In the genomic region with DNA sequence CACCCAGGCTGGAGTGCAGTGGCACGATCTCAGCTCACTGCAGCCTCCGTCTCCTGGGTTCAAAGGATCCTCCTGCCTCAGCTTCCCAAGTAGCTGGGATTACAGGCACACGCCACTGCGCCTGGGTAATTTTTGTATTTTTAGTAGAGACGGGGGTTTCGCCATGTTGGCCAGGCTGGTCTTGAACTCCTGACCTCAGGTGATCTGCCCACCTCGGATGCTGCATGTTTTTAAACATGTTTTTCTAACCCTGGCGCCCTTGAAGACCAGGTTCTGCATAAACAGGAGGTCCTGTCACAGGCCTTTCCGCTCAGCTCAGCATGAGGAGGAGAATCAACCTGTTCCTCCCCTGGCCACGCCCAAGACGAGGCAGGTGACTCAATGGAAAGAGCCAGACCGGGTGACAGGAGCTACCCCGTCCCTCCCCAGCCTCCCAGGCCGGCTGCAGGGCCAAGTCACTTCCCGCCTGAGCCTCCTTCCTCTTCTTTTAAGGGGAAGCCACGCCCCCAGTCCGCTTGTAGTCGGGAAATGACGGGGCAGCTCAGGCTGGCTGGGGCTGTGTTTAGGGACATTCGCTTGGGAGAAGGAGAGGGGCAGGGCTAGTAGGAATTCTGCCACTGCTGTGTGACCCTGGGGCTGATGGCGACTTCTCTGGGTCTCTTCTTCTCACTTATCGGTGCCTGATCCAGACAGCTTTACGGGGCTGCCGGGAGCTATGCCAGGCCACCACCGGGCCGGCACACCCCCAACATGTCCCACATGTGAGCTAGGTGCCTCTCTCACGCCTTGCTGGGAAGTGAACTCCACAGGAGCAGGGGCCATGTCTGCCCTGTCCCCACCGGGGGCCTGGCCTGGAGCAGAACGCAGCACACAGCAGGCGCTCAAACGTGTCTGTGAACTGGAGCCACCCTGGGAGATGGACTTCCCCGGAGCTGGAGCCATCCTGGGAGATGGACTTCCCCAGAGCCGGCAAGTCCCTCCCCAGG, we compare ENCODE assay signal across 8 cellular contexts. TPM values are rescaled to one million over a fixed set of nuclear protein-coding genes. Genes with fewer than 3 reads are reported as not detected.
DNase-seq lines count a peak whose midpoint lies in the region; ATAC-seq, FAIRE-seq and TF ChIP-seq lines count a peak whose summit lies in the region.

No MANE protein-coding gene starts in this region.

- TF ChIP-seq CTCF in GM13977 (IDR thresholded peaks at IDR 0.05; ENCODE audit: extremely low read depth, insufficient read depth, missing control alignments): no peak
- no peak for TF ChIP-seq CTCF in astrocyte (IDR thresholded peaks at IDR 0.05; ENCODE audit: insufficient read depth, low read depth, low read length)
- no peak for TF ChIP-seq CTCF in keratinocyte (optimal IDR thresholded peaks at IDR 0.05 in 1 of 3, IDR thresholded peaks at IDR 0.05 in 1 of 3, conservative IDR thresholded peaks at IDR 0.05 in 1 of 3; ENCODE audit: extremely low read depth in 1 of 3, insufficient read depth in 2 of 3, low read length in 3 of 3)

- H3K27me3 Mint-ChIP-seq in astrocyte (ENCODE audit: low read depth, unreplicated experiment): no peaks in the 10 kb centered on the region

- H3K4me3 ChIP-seq in astrocyte (ENCODE audit: insufficient read depth, low read depth, low read length) (no peak overlapping the region), keratinocyte (ENCODE audit: control insufficient read depth in 2 of 3, extremely low read depth in 1 of 3, insufficient read depth in 2 of 3, low read depth in 1 of 3, low read length in 3 of 3) (no peak overlapping the region)

- H3K9me3 ChIP-seq in astrocyte (ENCODE audit: insufficient read depth, low read depth, low read length) (no peaks in the 10 kb centered on the region), keratinocyte (ENCODE audit: control insufficient read depth, low read depth, low read length) (no peaks in the 10 kb centered on the region)

- peak; percentile 87 for DNase-seq in GM13977 (ENCODE audit: low spot score)
- peak; percentile 19 for DNase-seq in T1000 (lab: John Stamatoyannopoulos, UW)
- DNase-seq in astrocyte (ENCODE audit: low read depth): peak; percentile 62
- DNase-seq in keratinocyte (ENCODE audit: low read depth, low spot score): no peak
- peak; percentile 98 for DNase-seq in stimulated activated CD4-positive, alpha-beta T cell treated with anti-CD3 and anti-CD28 coated beads, Interleukin-1b, Interleukin-23, amount 100 ng/mL, for 48 hours
- no peak for DNase-seq in D341Med (ENCODE audit: low spot score)

- H3K4me3 Mint-ChIP-seq in astrocyte (ENCODE audit: unreplicated experiment): no peak overlapping the region

- in situ Hi-C loops in GM13977 (cut with MboI; ENCODE audit: low pct_unique_long_range_greater_than_20kb, low sequenced_read_pairs, unreplicated experiment): no loop called here

- H3K36me3 Mint-ChIP-seq in astrocyte (ENCODE audit: low read depth, unreplicated experiment): peaks cover 8% of the 10 kb centered on the region

- H3K4me1 Mint-ChIP-seq in astrocyte (ENCODE audit: low read depth, unreplicated experiment): no peaks in the 10 kb centered on the region

- no peaks in the 10 kb centered on the region for H3K9me3 Mint-ChIP-seq in astrocyte (ENCODE audit: unreplicated experiment)

- peak overlapping the region; percentile 51 for H3K9ac ChIP-seq in astrocyte (ENCODE audit: low read length)
- H3K9ac ChIP-seq in keratinocyte (ENCODE audit: control insufficient read depth, extremely low read depth, insufficient read depth, low read length): peak overlapping the region; percentile 28

- dilution Hi-C loops in keratinocyte (cut with MboI; ENCODE audit: extremely low pct_ligation_motif_present, low sequenced_read_pairs): no loop called here

- H2AFZ ChIP-seq in astrocyte (ENCODE audit: low read depth, low read length) (peak overlapping the region; percentile 59), keratinocyte (ENCODE audit: control insufficient read depth, low read length) (no peak overlapping the region)

- ATAC-seq in HG03108 (IDR thresholded peaks at IDR 0.05; ENCODE audit: unreplicated experiment) (peak; percentile 52), GM19467 (IDR thresholded peaks at IDR 0.05; ENCODE audit: unreplicated experiment) (no peak)

- H3K79me2 ChIP-seq in astrocyte (ENCODE audit: insufficient read depth, low read length) (peaks cover 81% of the 10 kb centered on the region), keratinocyte (ENCODE audit: control insufficient read depth, insufficient read depth, low read length) (peaks cover 95% of the 10 kb centered on the region)

- H3K36me3 ChIP-seq in astrocyte (ENCODE audit: insufficient read depth, low read length) (no peaks in the 10 kb centered on the region), keratinocyte (ENCODE audit: control insufficient read depth in 2 of 2, extremely low read depth in 1 of 2, insufficient read depth in 2 of 2, low read length in 2 of 2) (peaks cover 41 to 44% of the 10 kb centered on the region in 2 experiments)

- FAIRE-seq in astrocyte (lab: Jason Lieb, UNC) (no peak), keratinocyte (lab: Jason Lieb, UNC) (no peak)

- H3K27ac ChIP-seq in astrocyte (ENCODE audit: low read depth, low read length) (peak overlapping the region; percentile 58), keratinocyte (ENCODE audit: control insufficient read depth, insufficient read depth, low read length) (no peak overlapping the region)

- H3K4me2 ChIP-seq in astrocyte (ENCODE audit: low read length): peak overlapping the region; percentile 74
- no peak overlapping the region for H3K4me2 ChIP-seq in keratinocyte (ENCODE audit: control insufficient read depth, extremely low read depth, insufficient read depth, low read depth, low read length)

- H4K20me1 ChIP-seq in astrocyte (ENCODE audit: insufficient read depth, low read length) (peaks cover 91% of the 10 kb centered on the region), keratinocyte (ENCODE audit: control insufficient read depth, extremely low read depth, insufficient read depth, low read length) (peaks cover 66% of the 10 kb centered on the region)

- peaks cover 42% of the 10 kb centered on the region for H3K4me1 ChIP-seq in astrocyte (ENCODE audit: insufficient read depth, low read length)
- peaks cover 23% of the 10 kb centered on the region for H3K4me1 ChIP-seq in keratinocyte (ENCODE audit: control insufficient read depth, extremely low read depth, insufficient read depth, low read length)

- H3K27ac Mint-ChIP-seq in astrocyte (ENCODE audit: unreplicated experiment): no peak overlapping the region

- no peaks in the 10 kb centered on the region for H3K27me3 ChIP-seq in astrocyte (ENCODE audit: insufficient read depth, low read length)
- no peaks in the 10 kb centered on the region for H3K27me3 ChIP-seq in keratinocyte (ENCODE audit: control insufficient read depth, extremely low read depth, insufficient read depth, low read length)

- H3K9me1 ChIP-seq in keratinocyte (ENCODE audit: control insufficient read depth, extremely low read depth, insufficient read depth, low read length): peaks cover 6% of the 10 kb centered on the region

RNA-seq across cellular contexts. Expression of gene NOTCH1, which starts 6.1 kb away (rescaled TPM):
- 34.1 and 35.5 TPM in 2 replicates for total RNA-seq in astrocyte
- polyA plus RNA-seq in keratinocyte: 6.1 to 10.6 TPM (median 9.2 TPM) in 3 replicates
- polyA plus RNA-seq in keratinocyte (2011; ENCODE audit: low read depth): 29.9 TPM
- 4.8 and 10.2 TPM in 2 replicates for polyA plus RNA-seq in keratinocyte (2011; cell fraction: cytosol; rRNA removed)
- 93.0 and 122 TPM in 2 replicates for polyA plus RNA-seq in keratinocyte (2011; cell fraction: nucleus; rRNA removed)
- 34.8 and 46.5 TPM in 2 replicates for polyA plus RNA-seq in keratinocyte (2012; ENCODE audit: low replicate concordance)
- 34.6 to 70.3 TPM (median 38.1 TPM) in 3 replicates for polyA minus RNA-seq in keratinocyte
- polyA minus RNA-seq in keratinocyte (2011; cell fraction: cytosol; rRNA and poly(A)+ RNA removed): 87.9 TPM
- 267 and 300 TPM in 2 replicates for polyA minus RNA-seq in keratinocyte (2011; cell fraction: nucleus; rRNA and poly(A)+ RNA removed)

RNA-seq across cellular contexts. Expression of gene SEC16A, which starts 56.9 kb away (rescaled TPM):
- total RNA-seq in astrocyte: 94.5 and 103 TPM in 2 replicates
- polyA plus RNA-seq in keratinocyte: 12.2 to 33.1 TPM (median 15.8 TPM) in 3 replicates
- polyA plus RNA-seq in keratinocyte (2011; ENCODE audit: low read depth): 22.4 TPM
- polyA plus RNA-seq in keratinocyte (2011; cell fraction: cytosol; rRNA removed): 28.6 and 31.4 TPM in 2 replicates
- polyA plus RNA-seq in keratinocyte (2011; cell fraction: nucleus; rRNA removed): 152 and 161 TPM in 2 replicates
- polyA plus RNA-seq in keratinocyte (2012; ENCODE audit: low replicate concordance): 40.9 and 60.4 TPM in 2 replicates
- polyA minus RNA-seq in keratinocyte: 28.0 to 141 TPM (median 38.6 TPM) in 3 replicates
- polyA minus RNA-seq in keratinocyte (2011; cell fraction: cytosol; rRNA and poly(A)+ RNA removed): 46.6 TPM
- polyA minus RNA-seq in keratinocyte (2011; cell fraction: nucleus; rRNA and poly(A)+ RNA removed): 84.6 and 123 TPM in 2 replicates

Comparison
In these comparisons a context has a peak if more than half of its experiments do, and no peak if none do; other contexts are left out.
1. DNase-seq: peak in GM13977 (single experiment), T1000 (single experiment), astrocyte (single experiment) and stimulated activated CD4-positive, alpha-beta T cell treated with anti-CD3 and anti-CD28 coated beads, Interleukin-1b, Interleukin-23, amount 100 ng/mL, for 48 hours (single experiment); none in keratinocyte (single experiment) and D341Med (single experiment).